Comparison of ENCODE assay signal across 9 cellular contexts in genomic region chrX:68183612-68184214, GRCh38.
DNase-seq lines count a peak whose midpoint lies in the region; TF ChIP-seq lines count a peak whose summit lies in the region.
"Had no signal": no experiment of that assay in that cellular context is flagged by ENCODE, and none has a peak within 500 bp of the region (broad histone marks: within the 10 kb centered on the region; RNA-seq: fewer than 3 reads in every experiment).

No MANE protein-coding gene starts in this region.

- no peak overlapping the region for H3K4me2 ChIP-seq in parathyroid adenoma (ENCODE audit: low read length)

- peak; percentile 27 for TF ChIP-seq CTCF in parathyroid adenoma (IDR thresholded peaks at IDR 0.05)

- no peak overlapping the region for H3K4me3 ChIP-seq in parathyroid adenoma (ENCODE audit: low read depth, low read length)
- no peak overlapping the region for H3K4me3 ChIP-seq in effector memory CD4-positive, alpha-beta T cell (ENCODE audit: insufficient read depth, low read depth, low read length, poor library complexity, severe bottlenecking)

- H3K4me1 ChIP-seq in parathyroid adenoma = no peaks in the 10 kb centered on the region
- no peaks in the 10 kb centered on the region for H3K4me1 ChIP-seq in effector memory CD4-positive, alpha-beta T cell (ENCODE audit: control insufficient read depth, insufficient read depth, low read length, poor library complexity, severe bottlenecking)

- H3K27me3 ChIP-seq in parathyroid adenoma (ENCODE audit: control insufficient read depth, insufficient read depth, low read length) = no peaks in the 10 kb centered on the region
- H3K27me3 ChIP-seq in effector memory CD4-positive, alpha-beta T cell (replicated peaks; ENCODE audit: control insufficient read depth, insufficient read depth, low read length, poor library complexity, severe bottlenecking) = no peaks in the 10 kb centered on the region

- no peak overlapping the region for H2AFZ ChIP-seq in parathyroid adenoma

- no peaks in the 10 kb centered on the region for H3K79me2 ChIP-seq in parathyroid adenoma

- no peaks in the 10 kb centered on the region for H3K36me3 ChIP-seq in parathyroid adenoma (ENCODE audit: control insufficient read depth, insufficient read depth, low read length)
- H3K36me3 ChIP-seq in effector memory CD4-positive, alpha-beta T cell (ENCODE audit: control insufficient read depth, insufficient read depth, low read length) = no peaks in the 10 kb centered on the region

- DNase-seq in NCI-H2196 (lab: John Stamatoyannopoulos, UW; ENCODE audit: unreplicated experiment) = peak; percentile 9
- no peak for DNase-seq in NCI-H2196 treated with DMSO at 0.1 percent for 48 hours (lab: John Stamatoyannopoulos, UW; ENCODE audit: unreplicated experiment)
- peak; percentile 12 for DNase-seq in NCI-H1694 treated with DMSO at 0.1 percent for 48 hours (lab: John Stamatoyannopoulos, UW)
- peak; percentile 1 for DNase-seq in central memory CD4-positive, alpha-beta T cell
- DNase-seq in NCI-H526 treated with DMSO at 0.1 percent for 48 hours (lab: John Stamatoyannopoulos, UW) = no peak
- no peak for DNase-seq in activated CD4-positive, alpha-beta T cell treated with anti-CD3 and anti-CD28 coated beads, Interleukin-2, amount 50 U/mL, for 1 hour
- no peak for DNase-seq in effector memory CD4-positive, alpha-beta T cell
- DNase-seq: naive B cell had no signal

- no peak overlapping the region for H3K27ac ChIP-seq in parathyroid adenoma
- H3K27ac ChIP-seq in effector memory CD4-positive, alpha-beta T cell (ENCODE audit: insufficient read depth, low read length, poor library complexity, severe bottlenecking) = no peak overlapping the region

- H3K9ac ChIP-seq in parathyroid adenoma = no peak overlapping the region

- no peaks in the 10 kb centered on the region for H3K9me3 ChIP-seq in parathyroid adenoma (ENCODE audit: control insufficient read depth, low read length)
- H3K9me3 ChIP-seq in effector memory CD4-positive, alpha-beta T cell (ENCODE audit: control insufficient read depth, low read length) = no peaks in the 10 kb centered on the region

Comparison
In these comparisons a context has a peak if more than half of its experiments do, and no peak if none do; other contexts are left out.
1. DNase-seq: peak in NCI-H2196 (single experiment), NCI-H1694 treated with DMSO at 0.1 percent for 48 hours (single experiment) and central memory CD4-positive, alpha-beta T cell (single experiment); none in NCI-H2196 treated with DMSO at 0.1 percent for 48 hours (single experiment), NCI-H526 treated with DMSO at 0.1 percent for 48 hours (single experiment), activated CD4-positive, alpha-beta T cell treated with anti-CD3 and anti-CD28 coated beads, Interleukin-2, amount 50 U/mL, for 1 hour (single experiment) and effector memory CD4-positive, alpha-beta T cell (0 of 3).